Comparison of ENCODE assay signal across 24 cellular contexts in the genomic region with DNA sequence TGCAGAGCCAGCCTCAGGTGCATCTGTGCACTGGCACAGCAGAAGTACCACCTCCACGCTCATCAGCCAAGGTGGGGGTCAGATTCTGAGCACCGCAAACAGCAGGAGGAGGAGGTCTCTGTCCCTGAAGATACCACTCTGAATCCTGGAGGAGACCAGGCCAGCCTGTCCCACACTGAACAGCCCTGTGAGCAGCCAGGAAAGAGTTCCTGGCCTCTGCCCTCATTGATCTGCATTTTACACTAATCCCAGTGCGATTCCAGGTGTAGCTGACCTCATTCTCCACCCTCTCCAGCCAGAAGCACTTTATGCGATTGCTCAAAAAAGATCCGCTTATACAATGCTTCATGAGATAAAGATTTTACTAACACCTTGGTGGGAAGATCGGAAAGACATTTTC.
DNase-seq lines count a peak whose midpoint lies in the region; FAIRE-seq and TF ChIP-seq lines count a peak whose summit lies in the region.
"Had no signal": no experiment of that assay in that cellular context is flagged by ENCODE, and none has a peak within 500 bp of the region (broad histone marks: within the 10 kb centered on the region; RNA-seq: fewer than 3 reads in every experiment).

No MANE protein-coding gene starts in this region.

- H3K4me3 ChIP-seq in H1 (ENCODE audit: extremely low read depth in 1 of 4, insufficient read depth in 2 of 4, low read depth in 3 of 4, low read length in 4 of 4) (no peak overlapping the region), neuronal stem cell (ENCODE audit: low read length in 2 of 2) (no peak overlapping the region)
- H3K4me3 ChIP-seq: A549; BLaER1 treated with 17β-estradiol and CSF1 and Interleukin-3, amounts not matched to agents 10 nM and 100 nM; GM12878 had no signal

- H3K27me3 ChIP-seq in H1 (replicated peaks in 1 of 4; ENCODE audit: control insufficient read depth in 3 of 4, extremely low read depth in 1 of 4, insufficient read depth in 3 of 4, low read length in 3 of 4): no peaks in the 10 kb centered on the region; a peak in 1 of 7 replicates
- peaks cover 0 to 4% (median 0%) of the 10 kb centered on the region in 3 experiments for H3K27me3 ChIP-seq in neuronal stem cell (ENCODE audit: control insufficient read depth in 3 of 3, insufficient read depth in 3 of 3, low read depth in 1 of 3, low read length in 3 of 3)
- H3K27me3 ChIP-seq: BE2C; BLaER1 treated with 17β-estradiol and CSF1 and Interleukin-3, amounts not matched to agents 10 nM and 100 nM had no signal

- H3K14ac ChIP-seq in H1 (ENCODE audit: insufficient read length): no peak overlapping the region
- no peak overlapping the region for H3K14ac ChIP-seq in neuronal stem cell (ENCODE audit: low read length)

- H3K36me3 ChIP-seq in H1 (ENCODE audit: control insufficient read depth in 2 of 4, insufficient read depth in 4 of 4, low read length in 3 of 4) (no peaks in the 10 kb centered on the region), neuronal stem cell (replicated peaks in 1 of 2; ENCODE audit: control insufficient read depth in 2 of 2, insufficient read depth in 2 of 2, low read length in 2 of 2) (no peaks in the 10 kb centered on the region)
- H3K36me3 ChIP-seq: BE2C; BLaER1 treated with 17β-estradiol and CSF1 and Interleukin-3, amounts not matched to agents 10 nM and 100 nM had no signal

- H4K8ac ChIP-seq in H1 (ENCODE audit: extremely low read depth, insufficient read depth, low read length) (0 out of 2 replicates have a peak overlapping the region, but pooled peaks have one; percentile 38), neuronal stem cell (ENCODE audit: low read depth, low read length) (no peak overlapping the region)

- H3K23me2 ChIP-seq in H1 (ENCODE audit: low read depth, low read length): no peaks in the 10 kb centered on the region

- TF ChIP-seq EP300 in H1 (IDR thresholded peaks at IDR 0.05; ENCODE audit: borderline replicate concordance in 1 of 2, low read depth in 2 of 2, low read length in 2 of 2): no peak

- H4K91ac ChIP-seq in H1 (replicated peaks; ENCODE audit: insufficient read length, low read length) (no peak overlapping the region), neuronal stem cell (ENCODE audit: low read depth, low read length, poor library complexity) (no peak overlapping the region)

- peak; percentile 30 for DNase-seq in activated CD8-positive, alpha-beta memory T cell treated with anti-CD3 and anti-CD28 coated beads for 24 hours
- no peak for DNase-seq in activated CD8-positive, alpha-beta memory T cell treated with anti-CD3 and anti-CD28 coated beads, Interleukin-2, amount 50 U/mL, for 48 hours
- DNase-seq in H1 (ENCODE audit: low read depth in 1 of 2, low spot score in 2 of 2) (no peak), islet precursor cell (peak; percentile 21), neuronal stem cell (ENCODE audit: low spot score) (no peak), NCI-H524 (lab: John Stamatoyannopoulos, UW) (no peak), NCI-H526 (lab: John Stamatoyannopoulos, UW) (no peak)
- DNase-seq: 8988T; ACHN; AML-193; BE2C; CD4-positive, alpha-beta T cell; CD8-positive, alpha-beta memory T cell; DMS 273 treated with DMSO at 0.1 percent for 48 hours; DMS79; EL; GDM1; GOT3; H7; HCEC 1CT had no signal

- TF ChIP-seq CTCF in H1 (IDR thresholded peaks at IDR 0.05; ENCODE audit: control extremely low read depth in 1 of 3, insufficient read depth in 1 of 3, low read depth in 1 of 3, low read length in 3 of 3): no peak

- H3K18ac ChIP-seq in H1 (ENCODE audit: extremely low read depth, low read length) (no peak overlapping the region), neuronal stem cell (ENCODE audit: low read length) (peak overlapping the region; percentile 11)

- no peak overlapping the region for H2BK120ac ChIP-seq in H1 (replicated peaks; ENCODE audit: low read depth, low read length)
- no peak overlapping the region for H2BK120ac ChIP-seq in neuronal stem cell (ENCODE audit: low read depth, low read length)

- no peak overlapping the region for H2BK15ac ChIP-seq in H1 (ENCODE audit: low read length)
- H2BK15ac ChIP-seq in neuronal stem cell (ENCODE audit: low read length): no peak overlapping the region

- no peak for FAIRE-seq in H1 (lab: Jason Lieb, UNC)
- FAIRE-seq: A549, D721Med, GM12878 had no signal

- TF ChIP-seq POLR2A in H1 (IDR thresholded peaks at IDR 0.05; ENCODE audit: control extremely low read depth in 1 of 2, low read depth in 2 of 2, low read length in 2 of 2): no peak

- H3K4me2 ChIP-seq in H1 (ENCODE audit: insufficient read depth in 1 of 2, low read depth in 2 of 2, low read length in 2 of 2) (no peak overlapping the region), neuronal stem cell (ENCODE audit: insufficient read depth, low read length, poor library complexity, severe bottlenecking) (no peak overlapping the region)
- H3K4me2 ChIP-seq: A549; BLaER1 treated with 17β-estradiol and CSF1 and Interleukin-3, amounts not matched to agents 10 nM and 100 nM had no signal

- no peak overlapping the region for H4K5ac ChIP-seq in H1 (ENCODE audit: insufficient read length, low read depth, low read length)

- H3K79me1 ChIP-seq in H1 (ENCODE audit: low read depth, low read length): no peaks in the 10 kb centered on the region
- no peaks in the 10 kb centered on the region for H3K79me1 ChIP-seq in neuronal stem cell (ENCODE audit: low read depth, low read length)

- H3K9ac ChIP-seq in H1 (replicated peaks in 1 of 4; ENCODE audit: extremely low read depth in 1 of 4, low read depth in 3 of 4, low read length in 3 of 4) (no peak overlapping the region), neuronal stem cell (ENCODE audit: low read depth, low read length, poor library complexity) (no peak overlapping the region)
- H3K9ac ChIP-seq: BLaER1 treated with 17β-estradiol and CSF1 and Interleukin-3, amounts not matched to agents 10 nM and 100 nM had no signal

- H3K9me3 ChIP-seq in H1 (ENCODE audit: insufficient read depth in 2 of 2, low read depth in 1 of 2, low read length in 1 of 2) (0 out of 4 replicates have a peak, but pooled peaks cover 0 to 5% of the 10 kb centered on the region in 2 experiments), neuronal stem cell (replicated peaks in 1 of 2; ENCODE audit: control insufficient read depth in 2 of 2, insufficient read depth in 1 of 2, low read depth in 1 of 2, low read length in 2 of 2) (no peaks in the 10 kb centered on the region)
- H3K9me3 ChIP-seq: BE2C; BLaER1 treated with 17β-estradiol and CSF1 and Interleukin-3, amounts not matched to agents 10 nM and 100 nM had no signal

- 94% methylated on average over 6 of the region's 6 CpGs; no CpG with 5 or more reads in 1 of the 2 experiments for WGBS in H1 (ENCODE audit: extremely low coverage in 1 of 2, insufficient coverage in 1 of 2, insufficient read length in 1 of 2, insufficient replicate concordance in 2 of 2, low coverage in 1 of 2, low lambda C conversion rate in 2 of 2, missing lambda C conversion rate in 1 of 2), 2 experiments
- WGBS in neuronal stem cell (ENCODE audit: extremely low coverage in 2 of 2, insufficient read length in 2 of 2, insufficient replicate concordance in 1 of 2), 2 donors: no CpG with 5 or more reads among the region's 6 CpGs

- H2BK5ac ChIP-seq in H1 (ENCODE audit: low read depth, low read length) (no peak overlapping the region), neuronal stem cell (ENCODE audit: low read length) (peak overlapping the region; percentile 61)

- H2BK12ac ChIP-seq in H1 (ENCODE audit: low read depth, low read length) (no peak overlapping the region), neuronal stem cell (ENCODE audit: low read length) (no peak overlapping the region)

- no peaks in the 10 kb centered on the region for H3K79me2 ChIP-seq in H1 (ENCODE audit: control insufficient read depth in 1 of 2, insufficient read depth in 2 of 2, low read length in 2 of 2)

- POLR2A ChIA-PET in H1 (lab: Charles Lee; ENCODE audit: partially characterized antibody): no interaction called here

- no peaks in the 10 kb centered on the region for H4K20me1 ChIP-seq in H1 (replicated peaks in 1 of 2; ENCODE audit: control insufficient read depth in 1 of 2, insufficient read depth in 2 of 2, low read length in 2 of 2)
- H4K20me1 ChIP-seq: BLaER1 treated with 17β-estradiol and CSF1 and Interleukin-3, amounts not matched to agents 10 nM and 100 nM had no signal

- CTCF ChIA-PET in H1 (lab: Charles Lee; ENCODE audit: partially characterized antibody): interaction anchor here (0.9 to 1.6 kb wide), 3 partner anchors 12 to 129 kb away, joined by 3 to 8 read pairs (median 3); no protein-coding TSS in a partner anchor

- H3K23ac ChIP-seq in H1 (ENCODE audit: insufficient read length) (no peak overlapping the region), neuronal stem cell (ENCODE audit: low read depth, low read length, poor library complexity) (no peak overlapping the region)

- no peak for TF ChIP-seq RAD21 in H1 (IDR thresholded peaks at IDR 0.05 in 1 of 2, conservative IDR thresholded peaks at IDR 0.05 in 1 of 2; ENCODE audit: low read depth in 2 of 2, low read length in 2 of 2)

- no peak overlapping the region for H3K56ac ChIP-seq in H1 (replicated peaks; ENCODE audit: insufficient read length, low read depth, low read length)

- H2AFZ ChIP-seq in H1 (ENCODE audit: low read length) (no peak overlapping the region), neuronal stem cell (ENCODE audit: low read length) (no peak overlapping the region)

- H3K4me1 ChIP-seq in H1 (replicated peaks in 1 of 4; ENCODE audit: control insufficient read depth in 3 of 4, insufficient read depth in 4 of 4, low read length in 3 of 4) (no peaks in the 10 kb centered on the region), neuronal stem cell (ENCODE audit: control insufficient read depth in 2 of 2, insufficient read depth in 1 of 2, low read depth in 1 of 2, low read length in 2 of 2) (no peaks in the 10 kb centered on the region)
- H3K4me1 ChIP-seq: A549, BE2C had no signal

- no peak overlapping the region for H3K4ac ChIP-seq in H1 (replicated peaks; ENCODE audit: insufficient read length, low read depth, low read length)
- no peak overlapping the region for H3K4ac ChIP-seq in neuronal stem cell (ENCODE audit: low read length)

- H2AK5ac ChIP-seq in H1 (ENCODE audit: low read depth, low read length) (no peak overlapping the region), neuronal stem cell (ENCODE audit: low read depth, low read length) (peak overlapping the region; percentile 15)

- H2BK20ac ChIP-seq in H1 (ENCODE audit: low read length): no peak overlapping the region

- H3K27ac ChIP-seq in H1 (ENCODE audit: low read depth, low read length) (no peak overlapping the region), neuronal stem cell (replicated peaks; ENCODE audit: low read length) (no peak overlapping the region)
- H3K27ac ChIP-seq: A549; BLaER1 treated with 17β-estradiol and CSF1 and Interleukin-3, amounts not matched to agents 10 nM and 100 nM had no signal

TF ChIP-seq in H1, 55 proteins besides CTCF, POLR2A, EP300 and RAD21 (continues in another document):
- TF ChIP-seq RNF2 (IDR thresholded peaks at IDR 0.05; ENCODE audit: borderline replicate concordance, low read depth, low read length, missing control alignments, poor library complexity, severe bottlenecking): no peak
- TF ChIP-seq KDM5A (IDR thresholded peaks at IDR 0.05; ENCODE audit: low read length): no peak
- no peak for TF ChIP-seq GABPA (IDR thresholded peaks at IDR 0.05; ENCODE audit: borderline replicate concordance, insufficient read depth, low read length)
- no peak for TF ChIP-seq KDM1A (IDR thresholded peaks at IDR 0.05; ENCODE audit: borderline replicate concordance, low read length)
- TF ChIP-seq CHD2 (IDR thresholded peaks at IDR 0.05; ENCODE audit: low read length): no peak

Comparison
In these comparisons a context has a peak if more than half of its experiments do, and no peak if none do; other contexts are left out.
1. DNase-seq: peak in activated CD8-positive, alpha-beta memory T cell treated with anti-CD3 and anti-CD28 coated beads for 24 hours (single experiment) and islet precursor cell (single experiment); none in activated CD8-positive, alpha-beta memory T cell treated with anti-CD3 and anti-CD28 coated beads, Interleukin-2, amount 50 U/mL, for 48 hours (single experiment), H1 (0 of 2), neuronal stem cell (single experiment), NCI-H524 (0 of 2) and NCI-H526 (0 of 2).